Comparison of ENCODE assay signal across 40 cellular contexts in genomic region chr5:74254257-74254656, GRCh38.
"Had no signal": no experiment of that assay in that cellular context is flagged by ENCODE, and none has a peak within 500 bp of the region (broad histone marks: within the 10 kb centered on the region; RNA-seq: fewer than 3 reads in every experiment).

No MANE protein-coding gene starts in this region.

- H3K36me3 Mint-ChIP-seq: activated naive CD4-positive, alpha-beta T cell treated with anti-CD3 and anti-CD28 coated beads, Interleukin-2, amount 10 ng/mL, durations not matched to agents 7 days and 5 days; activated naive CD4-positive, alpha-beta T cell treated with anti-CD3 and anti-CD28 coated beads, Interleukin-2, amount 50 U/mL, for 24 hours; activated naive CD4-positive, alpha-beta T cell treated with anti-CD3 and anti-CD28 coated beads, Interleukin-2, amount 50 U/mL, for 72 hours; activated naive CD8-positive, alpha-beta T cell; activated naive CD8-positive, alpha-beta T cell treated with anti-CD3 and anti-CD28 coated beads for 36 hours; activated naive CD8-positive, alpha-beta T cell treated with anti-CD3 and anti-CD28 coated beads, Interleukin-2, amount 10 ng/mL, durations not matched to agents 7 days and 5 days; brain had no signal

- H3K27ac Mint-ChIP-seq: activated naive CD4-positive, alpha-beta T cell treated with anti-CD3 and anti-CD28 coated beads for 36 hours; activated naive CD4-positive, alpha-beta T cell treated with anti-CD3 and anti-CD28 coated beads, Interleukin-2, amount 10 ng/mL, durations not matched to agents 7 days and 5 days; activated naive CD4-positive, alpha-beta T cell treated with anti-CD3 and anti-CD28 coated beads, Interleukin-2, amount 50 U/mL, for 24 hours; activated naive CD4-positive, alpha-beta T cell treated with anti-CD3 and anti-CD28 coated beads, Interleukin-2, amount 50 U/mL, for 72 hours; activated naive CD8-positive, alpha-beta T cell; activated naive CD8-positive, alpha-beta T cell treated with anti-CD3 and anti-CD28 coated beads for 36 hours; activated naive CD8-positive, alpha-beta T cell treated with anti-CD3 and anti-CD28 coated beads, Interleukin-2, amount 10 ng/mL, durations not matched to agents 7 days and 5 days; activated naive CD8-positive, alpha-beta T cell treated with anti-CD3 and anti-CD28 coated beads, Interleukin-2, amount 50 U/mL, for 24 hours; activated T-cell treated with anti-CD3 and anti-CD28 coated beads, Interleukin-2, amount 50 U/mL, for 24 hours; activated T-cell treated with anti-CD3 and anti-CD28 coated beads, Interleukin-2, amount 50 U/mL, for 72 hours; activated T-helper 1 cell treated with anti-CD3 and anti-CD28 coated beads, Interleukin-12 subunit alpha, Interleukin-12 subunit beta, Interleukin-2, Interleukin-4 antibody, amounts not matched to agents 30 ng/mL and 10 ng/mL and 1 ng/mL, durations not matched to agents 14 hours and 24 hours and 36 hours; activated T-helper 17 cell treated with anti-CD3 and anti-CD28 coated beads, Interleukin-2, amount 50 U/mL, for 72 hours; activated T-helper 2 cell treated with anti-CD3 and anti-CD28 coated beads, Interferon-gamma antibody, Interleukin-2, Interleukin-4, amounts not matched to agents 10 μg/mL and 5 μg/mL and 100 μg/mL, durations not matched to agents 14 hours and 24 hours and 36 hours had no signal

- H3K27me3 ChIP-seq: adrenal gland, ascending aorta, body of pancreas, brain microvascular endothelial cell, breast epithelium, cardiac muscle cell had no signal

- FAIRE-seq: astrocyte, bronchial epithelial cell had no signal

- H3K4me1 ChIP-seq: ascending aorta had no signal

- H3K9me3 Mint-ChIP-seq: activated naive CD4-positive, alpha-beta T cell treated with anti-CD3 and anti-CD28 coated beads for 36 hours; activated naive CD4-positive, alpha-beta T cell treated with anti-CD3 and anti-CD28 coated beads, Interleukin-2, amount 10 ng/mL, durations not matched to agents 7 days and 5 days; activated naive CD4-positive, alpha-beta T cell treated with anti-CD3 and anti-CD28 coated beads, Interleukin-2, amount 50 U/mL, for 72 hours; activated naive CD8-positive, alpha-beta T cell treated with anti-CD3 and anti-CD28 coated beads for 36 hours; activated naive CD8-positive, alpha-beta T cell treated with anti-CD3 and anti-CD28 coated beads, Interleukin-2, amount 10 ng/mL, durations not matched to agents 7 days and 5 days; activated naive CD8-positive, alpha-beta T cell treated with anti-CD3 and anti-CD28 coated beads, Interleukin-2, amount 50 U/mL, for 24 hours; activated T-cell treated with anti-CD3 and anti-CD28 coated beads, Interleukin-2, amount 50 U/mL, for 24 hours; activated T-cell treated with anti-CD3 and anti-CD28 coated beads, Interleukin-2, amount 50 U/mL, for 4 hours; activated T-cell treated with anti-CD3 and anti-CD28 coated beads, Interleukin-2, amount 50 U/mL, for 72 hours; activated T-helper 1 cell treated with anti-CD3 and anti-CD28 coated beads, Interleukin-12 subunit alpha, Interleukin-12 subunit beta, Interleukin-2, Interleukin-4 antibody, amounts not matched to agents 30 ng/mL and 10 ng/mL and 1 ng/mL, durations not matched to agents 14 hours and 24 hours and 36 hours; activated T-helper 17 cell treated with anti-CD3 and anti-CD28 coated beads, Interleukin-2, amount 50 U/mL, for 72 hours; activated T-helper 2 cell treated with anti-CD3 and anti-CD28 coated beads, Interferon-gamma antibody, Interleukin-2, Interleukin-4, amounts not matched to agents 10 μg/mL and 5 μg/mL and 100 μg/mL, durations not matched to agents 14 hours and 24 hours and 36 hours; central memory CD8-positive, alpha-beta T cell had no signal

- H3K27ac ChIP-seq: adrenal gland, ascending aorta, body of pancreas, brain microvascular endothelial cell, breast epithelium, cardiac muscle cell had no signal

- DNase-seq: activated effector memory CD4-positive, alpha-beta T cell treated with anti-CD3 and anti-CD28 coated beads, Interleukin-2, amount 50 U/mL, for 16 hours; activated effector memory CD4-positive, alpha-beta T cell treated with Interleukin-2 at 50 U/mL for 16 hours; activated gamma-delta T cell; activated gamma-delta T cell treated with Interleukin-2 at 50 U/mL for 16 hours; activated naive CD4-positive, alpha-beta T cell; activated naive CD4-positive, alpha-beta T cell treated with anti-CD3 and anti-CD28 coated beads for 36 hours; activated naive CD4-positive, alpha-beta T cell treated with anti-CD3 and anti-CD28 coated beads, Interleukin-2, amount 10 ng/mL, durations not matched to agents 7 days and 5 days; activated naive CD4-positive, alpha-beta T cell treated with anti-CD3 and anti-CD28 coated beads, Interleukin-2, amount 50 U/mL, for 16 hours; activated naive CD4-positive, alpha-beta T cell treated with Interleukin-2 at 50 U/mL for 16 hours; activated naive CD8-positive, alpha-beta T cell treated with anti-CD3 and anti-CD28 coated beads for 36 hours; activated naive CD8-positive, alpha-beta T cell treated with anti-CD3 and anti-CD28 coated beads, Interleukin-2, amount 10 ng/mL, durations not matched to agents 7 days and 5 days; activated naive CD8-positive, alpha-beta T cell treated with anti-CD3 and anti-CD28 coated beads, Interleukin-2, amount 50 U/mL, for 24 hours; activated T-cell treated with anti-CD3 and anti-CD28 coated beads, Interleukin-2, amount 50 U/mL, for 1 hour; activated T-cell treated with anti-CD3 and anti-CD28 coated beads, Interleukin-2, amount 50 U/mL, for 24 hours; activated T-cell treated with anti-CD3 and anti-CD28 coated beads, Interleukin-2, amount 50 U/mL, for 4 hours; activated T-cell treated with anti-CD3 and anti-CD28 coated beads, Interleukin-2, amount 50 U/mL, for 48 hours; activated T-cell treated with anti-CD3 and anti-CD28 coated beads, Interleukin-2, amount 50 U/mL, for 72 hours; adrenal gland; amniotic stem cell; amygdala; anterior cingulate cortex; aorta; body of pancreas; brain microvascular endothelial cell; caudate nucleus; central memory CD4-positive, alpha-beta T cell; cerebellar nuclear complex had no signal

- H3K4me3 Mint-ChIP-seq: activated naive CD4-positive, alpha-beta T cell treated with anti-CD3 and anti-CD28 coated beads for 36 hours; activated naive CD4-positive, alpha-beta T cell treated with anti-CD3 and anti-CD28 coated beads, Interleukin-2, amount 10 ng/mL, durations not matched to agents 7 days and 5 days; activated naive CD4-positive, alpha-beta T cell treated with anti-CD3 and anti-CD28 coated beads, Interleukin-2, amount 50 U/mL, for 24 hours; activated naive CD8-positive, alpha-beta T cell; activated naive CD8-positive, alpha-beta T cell treated with anti-CD3 and anti-CD28 coated beads for 36 hours; activated naive CD8-positive, alpha-beta T cell treated with anti-CD3 and anti-CD28 coated beads, Interleukin-2, amount 10 ng/mL, durations not matched to agents 7 days and 5 days; activated naive CD8-positive, alpha-beta T cell treated with anti-CD3 and anti-CD28 coated beads, Interleukin-2, amount 50 U/mL, for 24 hours; activated T-cell treated with anti-CD3 and anti-CD28 coated beads, Interleukin-2, amount 50 U/mL, for 24 hours; activated T-cell treated with anti-CD3 and anti-CD28 coated beads, Interleukin-2, amount 50 U/mL, for 4 hours; activated T-cell treated with anti-CD3 and anti-CD28 coated beads, Interleukin-2, amount 50 U/mL, for 72 hours; activated T-helper 1 cell treated with anti-CD3 and anti-CD28 coated beads, Interleukin-12 subunit alpha, Interleukin-12 subunit beta, Interleukin-2, Interleukin-4 antibody, amounts not matched to agents 30 ng/mL and 10 ng/mL and 1 ng/mL, durations not matched to agents 14 hours and 24 hours and 36 hours; activated T-helper 17 cell treated with anti-CD3 and anti-CD28 coated beads, Interleukin-2, amount 50 U/mL, for 72 hours; brain; central memory CD8-positive, alpha-beta T cell had no signal

- H3K27me3 Mint-ChIP-seq: brain had no signal

- H3K4me1 Mint-ChIP-seq: activated naive CD4-positive, alpha-beta T cell treated with anti-CD3 and anti-CD28 coated beads, Interleukin-2, amount 10 ng/mL, durations not matched to agents 7 days and 5 days; activated naive CD4-positive, alpha-beta T cell treated with anti-CD3 and anti-CD28 coated beads, Interleukin-2, amount 50 U/mL, for 24 hours; activated naive CD8-positive, alpha-beta T cell treated with anti-CD3 and anti-CD28 coated beads for 36 hours; activated naive CD8-positive, alpha-beta T cell treated with anti-CD3 and anti-CD28 coated beads, Interleukin-2, amount 10 ng/mL, durations not matched to agents 7 days and 5 days; activated naive CD8-positive, alpha-beta T cell treated with anti-CD3 and anti-CD28 coated beads, Interleukin-2, amount 50 U/mL, for 24 hours; activated T-helper 17 cell treated with anti-CD3 and anti-CD28 coated beads, Interleukin-2, amount 50 U/mL, for 72 hours; central memory CD8-positive, alpha-beta T cell had no signal

- H3K4me3 ChIP-seq: adrenal gland, ascending aorta, body of pancreas, breast epithelium, cardiac muscle cell had no signal

- H3K9me3 ChIP-seq: adrenal gland, ascending aorta, body of pancreas, breast epithelium had no signal

- H3K36me3 ChIP-seq: adrenal gland, ascending aorta, brain microvascular endothelial cell, breast epithelium, cardiac muscle cell had no signal
